6 cellular contexts compared by ENCODE assay signal in the genomic region with DNA sequence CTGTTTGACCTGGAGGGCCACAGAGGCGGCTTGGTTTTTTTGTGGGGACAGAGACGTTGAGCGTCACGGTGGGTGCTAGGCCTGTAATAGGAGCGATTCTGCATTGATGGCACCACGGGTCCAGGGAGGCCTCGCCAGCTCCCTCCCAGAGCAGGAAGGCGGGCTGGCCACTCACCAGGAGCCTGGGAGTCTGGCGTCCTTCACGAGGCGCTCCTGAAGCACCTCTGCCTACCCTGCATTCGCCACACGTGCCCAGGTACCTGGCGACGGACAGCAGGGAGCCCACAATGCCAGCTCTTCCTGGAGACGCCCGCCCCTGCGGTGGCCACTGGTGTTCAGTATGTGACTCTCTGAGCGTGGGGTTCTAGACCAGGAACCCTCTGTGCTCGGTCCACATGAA.
"Had no signal": no experiment of that assay in that cellular context is flagged by ENCODE, and none has a peak within 500 bp of the region (broad histone marks: within the 10 kb centered on the region; RNA-seq: fewer than 3 reads in every experiment).

No MANE protein-coding gene starts in this region.

- H2AFZ ChIP-seq: GM23248 had no signal

- ATAC-seq: K562 had no signal

- DNase-seq: GM23248, GOT3, IMR-90 had no signal

- H3K9ac ChIP-seq: GM23248 had no signal

- FAIRE-seq: H54, HTR-8/SVneo, K562 had no signal

- H3K4me3 ChIP-seq: GM23248, K562 had no signal

- H3K27ac ChIP-seq: GM23248 had no signal
